In the genomic region with DNA sequence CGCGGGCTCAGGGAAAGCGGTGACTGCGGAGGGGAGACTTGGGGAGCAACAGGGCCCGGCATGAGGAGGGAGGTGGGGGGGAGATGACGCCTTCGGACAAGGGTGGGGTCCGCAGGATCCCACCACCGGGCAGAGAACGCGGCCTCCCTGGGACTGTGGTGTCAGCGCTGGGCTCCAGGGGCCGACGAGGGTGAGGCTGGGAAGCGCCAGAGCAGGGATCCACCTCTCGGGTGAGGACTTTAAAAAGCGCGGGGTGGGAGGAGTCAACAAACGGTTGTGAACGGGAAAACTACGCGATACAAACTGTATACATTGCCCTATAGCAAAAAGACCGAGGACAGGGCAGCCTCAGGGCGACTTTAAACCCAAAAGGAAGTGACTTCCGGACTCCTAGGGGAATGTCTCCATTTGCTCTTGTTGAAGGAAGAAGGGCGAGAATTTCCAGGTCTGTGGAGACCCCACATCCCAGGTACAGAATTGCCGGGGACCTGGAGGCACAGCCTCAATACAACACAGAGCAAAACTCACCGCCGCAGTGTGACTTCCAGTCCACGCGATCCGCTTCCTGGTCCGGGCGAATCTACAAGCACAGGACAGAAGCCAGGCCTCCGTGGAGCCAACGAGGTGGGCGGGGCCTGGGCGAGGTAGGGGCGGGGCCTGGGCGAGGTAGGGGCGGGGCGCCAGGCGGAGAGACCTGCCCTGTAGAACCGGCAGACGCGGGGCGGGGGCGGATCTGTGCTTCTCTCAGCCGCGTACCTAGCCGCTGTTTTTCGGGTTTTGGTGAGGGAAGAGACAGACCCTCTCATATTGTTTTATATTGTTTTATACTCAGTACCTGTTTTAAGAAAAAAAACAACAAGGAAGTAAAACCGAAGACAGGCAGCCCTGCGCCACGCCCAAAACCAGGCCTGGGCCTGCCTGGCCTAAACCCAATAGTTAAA, we compare ENCODE assay signal across 8 cellular contexts. TPM values are rescaled to one million over a fixed set of nuclear protein-coding genes. Genes with fewer than 3 reads are reported as not detected.
DNase-seq lines count a peak whose midpoint lies in the region; ATAC-seq lines count a peak whose summit lies in the region.

TSS of gene ZNF888 (minus strand) at position 588 of the 941 bp plus-strand sequence. CDS start 5,555 bp downstream, outside the sequence.

- intact Hi-C loops in left colon (cut with DNase I, micrococcal nuclease), result no loop called here

- peak; percentile 81 for ATAC-seq in HG03039 (IDR thresholded peaks at IDR 0.05; ENCODE audit: unreplicated experiment)
- ATAC-seq in left colon, result peak; percentile 95

- peak; percentile 39 to 53 for DNase-seq in NCI-H2081 (lab: John Stamatoyannopoulos, UW)
- DNase-seq in NCI-H2081 treated with DMSO at 0.1 percent for 48 hours (lab: John Stamatoyannopoulos, UW), result no peak
- DNase-seq in NCI-H2196 treated with DMSO at 0.1 percent for 48 hours (lab: John Stamatoyannopoulos, UW; ENCODE audit: unreplicated experiment), result peak; percentile 20
- peak; percentile 86 for DNase-seq in activated CD4-positive, alpha-beta T cell treated with anti-CD3 and anti-CD28 coated beads for 48 hours
- peak; percentile 89 to 96 for DNase-seq in left colon
- peak; percentile 79 to 80 for DNase-seq in stimulated activated CD4-positive, alpha-beta T cell treated with anti-CD3 and anti-CD28 coated beads, Interleukin-1b, Interleukin-23, amount 100 ng/mL, for 4 hours (ENCODE audit: low read depth in 2 of 2)

- peak within 1 kb of the TSS; percentile 54 for H3K27ac ChIP-seq in cingulate gyrus (ENCODE audit: low read depth, low read length)

RNA-seq across cellular contexts. Expression of gene ZNF888, which starts in this region (rescaled TPM):
- total RNA-seq in left colon, result 10 to 100 TPM; 11.4 to 18.3 TPM
